ENCODE assay signal across 13 cellular contexts in genomic region chrX:10159069-10159468, GRCh38. TPM values are rescaled to one million over a fixed set of nuclear protein-coding genes. Genes with fewer than 3 reads are reported as not detected.
DNase-seq lines count a peak whose midpoint lies in the region; ATAC-seq and TF ChIP-seq lines count a peak whose summit lies in the region.
"Had no signal": no experiment of that assay in that cellular context is flagged by ENCODE, and none has a peak within 500 bp of the region (broad histone marks: within the 10 kb centered on the region; RNA-seq: fewer than 3 reads in every experiment).

No MANE protein-coding gene starts in this region.

- DNase-seq in D341Med (ENCODE audit: low spot score) (peak; percentile 41), NCI-H2227 treated with DMSO at 0.1 percent for 48 hours (lab: John Stamatoyannopoulos, UW) (peak; percentile 32), midbrain (lab: John Stamatoyannopoulos, UW) (peak; percentile 20), SIG-M5 treated with dmso at 0.1 percent for 504 hours (lab: John Stamatoyannopoulos, UW; ENCODE audit: unreplicated experiment) (no peak), HPDE6-E6E7 (ENCODE audit: extremely low spot score) (no peak), GDM1 (lab: John Stamatoyannopoulos, UW) (no peak)
- DNase-seq: activated T-cell treated with anti-CD3 and anti-CD28 coated beads, Interleukin-2, amount 50 U/mL, for 4 hours; effector memory CD4-positive, alpha-beta T cell; NCI-H510A; stimulated activated CD4-positive, alpha-beta T cell treated with anti-CD3 and anti-CD28 coated beads, Interleukin-2, amount 100 ng/mL, for 24 hours had no signal

- TF ChIP-seq CTCF in brain (conservative IDR thresholded peaks at IDR 0.05), result no peak

- H3K36me3 Mint-ChIP-seq in brain, result peaks cover 18% of the 10 kb centered on the region

- H3K4me3 Mint-ChIP-seq in brain, result peak overlapping the region; percentile 81 to 96 (median 83)
- H3K4me3 Mint-ChIP-seq: activated T-cell treated with anti-CD3 and anti-CD28 coated beads, Interleukin-2, amount 50 U/mL, for 4 hours had no signal

- H3K9me3 Mint-ChIP-seq in brain, result peaks cover 0 to 6% (median 3%) of the 10 kb centered on the region in 5 experiments
- H3K9me3 Mint-ChIP-seq: activated T-cell treated with anti-CD3 and anti-CD28 coated beads, Interleukin-2, amount 50 U/mL, for 4 hours had no signal

- peaks cover 72% of the 10 kb centered on the region for H3K4me1 Mint-ChIP-seq in brain

- H3K27me3 Mint-ChIP-seq in brain, result peaks cover 18% of the 10 kb centered on the region

- peak overlapping the region; percentile 58 to 100 (median 89) for H3K27ac Mint-ChIP-seq in brain

- ATAC-seq in HG02678 (IDR thresholded peaks at IDR 0.05; ENCODE audit: unreplicated experiment), result no peak
- ATAC-seq: activated CD4-positive, CD25-positive, alpha-beta regulatory T cell treated with anti-CD3 and anti-CD28 coated beads, Interleukin-2, amount 50 U/mL, for 24 hours; activated T-cell treated with anti-CD3 and anti-CD28 coated beads, Interleukin-2, amount 50 U/mL, for 4 hours had no signal

RNA-seq across cellular contexts. Expression of gene CLCN4, which starts 2.3 kb away (rescaled TPM):
- polyA plus RNA-seq in brain (ENCODE audit: insufficient read depth, low read depth, low replicate concordance), result 22.2 TPM

Comparison
In these comparisons a context has a peak if more than half of its experiments do, and no peak if none do; other contexts are left out.
1. DNase-seq: peak in D341Med (single experiment), NCI-H2227 treated with DMSO at 0.1 percent for 48 hours (single experiment) and midbrain (single experiment); none in SIG-M5 treated with dmso at 0.1 percent for 504 hours (single experiment), HPDE6-E6E7 (single experiment) and GDM1 (single experiment).